Comparison of ENCODE assay signal across 6 cellular contexts in the genomic region with DNA sequence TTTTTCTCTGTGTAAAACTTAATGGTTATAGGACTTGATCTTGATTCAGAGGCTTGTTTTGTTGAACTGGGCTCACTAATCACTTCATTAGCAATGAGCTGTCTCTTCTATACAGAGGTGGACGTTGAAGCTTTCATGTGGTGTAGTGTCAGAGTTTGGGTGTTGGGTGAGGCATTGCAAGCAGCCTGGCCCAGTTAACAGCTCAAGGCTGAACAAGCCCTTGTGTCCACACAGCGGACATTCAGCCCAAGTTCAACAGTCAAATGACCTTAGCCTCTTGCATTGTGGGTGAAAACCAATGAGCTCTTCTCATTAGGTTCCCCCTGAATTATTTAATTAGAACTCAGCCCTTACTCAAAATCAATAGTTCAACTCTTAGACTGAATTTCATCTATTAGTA. TPM values are rescaled to one million over a fixed set of nuclear protein-coding genes. Genes with fewer than 3 reads are reported as not detected.
"Had no signal": no experiment of that assay in that cellular context is flagged by ENCODE, and none has a peak within 500 bp of the region (broad histone marks: within the 10 kb centered on the region; RNA-seq: fewer than 3 reads in every experiment).

No MANE protein-coding gene starts in this region.

- DNase-seq: H9, HCEC 1CT, KBM-7 had no signal

- H3K4me3 ChIP-seq: GM23338 had no signal

- ATAC-seq: GM23338 had no signal

RNA-seq across cellular contexts. Expression of a gene that starts 12.5 kb away (rescaled TPM):
- total RNA-seq: H1, H9, HT-29 had no signal
